ENCODE assay signal across 1 cellular context in the genomic region with DNA sequence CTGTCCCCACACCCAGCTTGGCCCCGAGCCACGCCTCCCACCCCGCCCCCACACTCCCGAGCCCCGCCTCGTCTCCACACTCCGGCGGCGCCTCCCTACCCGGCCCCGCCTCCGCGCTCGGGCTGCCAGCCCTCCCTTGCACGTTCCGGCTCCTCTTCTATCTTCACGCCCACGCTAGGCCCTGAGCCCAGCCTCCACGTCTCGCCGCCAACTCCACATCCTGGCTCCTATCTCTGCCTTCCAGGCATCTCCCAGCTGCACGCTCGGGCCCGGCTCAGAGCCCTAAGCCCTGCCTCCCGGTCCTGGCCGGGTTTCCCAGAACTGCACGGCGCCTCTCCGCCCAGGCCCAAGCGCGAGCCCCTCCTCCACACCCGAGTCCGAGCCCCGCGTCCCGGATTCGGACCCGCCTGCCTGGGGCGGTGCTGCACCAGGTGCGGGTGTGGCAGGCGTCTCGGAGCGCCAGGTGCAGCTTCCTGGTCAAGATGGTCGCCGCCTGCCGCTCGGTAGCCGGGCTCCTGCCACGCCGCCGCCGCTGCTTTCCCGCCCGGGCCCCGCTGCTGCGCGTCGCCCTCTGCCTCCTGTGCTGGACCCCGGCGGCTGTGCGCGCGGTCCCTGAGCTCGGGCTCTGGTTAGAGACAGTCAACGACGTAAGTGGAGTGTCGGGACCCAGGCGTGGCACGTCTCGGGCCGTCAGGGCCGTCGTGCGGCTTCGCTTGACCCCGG.
TF ChIP-seq lines count a peak whose summit lies in the region.

A gene with protein sequence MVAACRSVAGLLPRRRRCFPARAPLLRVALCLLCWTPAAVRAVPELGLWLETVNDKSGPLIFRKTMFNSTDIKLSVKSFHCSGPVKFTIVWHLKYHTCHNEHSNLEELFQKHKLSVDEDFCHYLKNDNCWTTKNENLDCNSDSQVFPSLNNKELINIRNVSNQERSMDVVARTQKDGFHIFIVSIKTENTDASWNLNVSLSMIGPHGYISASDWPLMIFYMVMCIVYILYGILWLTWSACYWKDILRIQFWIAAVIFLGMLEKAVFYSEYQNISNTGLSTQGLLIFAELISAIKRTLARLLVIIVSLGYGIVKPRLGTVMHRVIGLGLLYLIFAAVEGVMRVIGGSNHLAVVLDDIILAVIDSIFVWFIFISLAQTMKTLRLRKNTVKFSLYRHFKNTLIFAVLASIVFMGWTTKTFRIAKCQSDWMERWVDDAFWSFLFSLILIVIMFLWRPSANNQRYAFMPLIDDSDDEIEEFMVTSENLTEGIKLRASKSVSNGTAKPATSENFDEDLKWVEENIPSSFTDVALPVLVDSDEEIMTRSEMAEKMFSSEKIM (plus strand): TSS at position 160 of the 723 bp plus-strand sequence. CDS start 323 bp downstream, at position 483.

TF ChIP-seq in HepG2, 621 proteins besides CTCF, POLR2A, EP300 and RAD21 (continued from another document and continues in another):
- TF ChIP-seq, protein P1, sequence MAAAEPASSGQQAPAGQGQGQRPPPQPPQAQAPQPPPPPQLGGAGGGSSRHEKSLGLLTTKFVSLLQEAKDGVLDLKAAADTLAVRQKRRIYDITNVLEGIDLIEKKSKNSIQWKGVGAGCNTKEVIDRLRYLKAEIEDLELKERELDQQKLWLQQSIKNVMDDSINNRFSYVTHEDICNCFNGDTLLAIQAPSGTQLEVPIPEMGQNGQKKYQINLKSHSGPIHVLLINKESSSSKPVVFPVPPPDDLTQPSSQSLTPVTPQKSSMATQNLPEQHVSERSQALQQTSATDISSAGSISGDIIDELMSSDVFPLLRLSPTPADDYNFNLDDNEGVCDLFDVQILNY (CRISPR knock-in tag; conservative IDR thresholded peaks at IDR 0.05): 0 out of 2 replicates have a peak, but pooled peaks have one; percentile 20
- no peak for TF ChIP-seq ZNF10 (CRISPR knock-in tag; IDR thresholded peaks at IDR 0.05; ENCODE audit: borderline replicate concordance, low read depth)
- TF ChIP-seq, protein P2, sequence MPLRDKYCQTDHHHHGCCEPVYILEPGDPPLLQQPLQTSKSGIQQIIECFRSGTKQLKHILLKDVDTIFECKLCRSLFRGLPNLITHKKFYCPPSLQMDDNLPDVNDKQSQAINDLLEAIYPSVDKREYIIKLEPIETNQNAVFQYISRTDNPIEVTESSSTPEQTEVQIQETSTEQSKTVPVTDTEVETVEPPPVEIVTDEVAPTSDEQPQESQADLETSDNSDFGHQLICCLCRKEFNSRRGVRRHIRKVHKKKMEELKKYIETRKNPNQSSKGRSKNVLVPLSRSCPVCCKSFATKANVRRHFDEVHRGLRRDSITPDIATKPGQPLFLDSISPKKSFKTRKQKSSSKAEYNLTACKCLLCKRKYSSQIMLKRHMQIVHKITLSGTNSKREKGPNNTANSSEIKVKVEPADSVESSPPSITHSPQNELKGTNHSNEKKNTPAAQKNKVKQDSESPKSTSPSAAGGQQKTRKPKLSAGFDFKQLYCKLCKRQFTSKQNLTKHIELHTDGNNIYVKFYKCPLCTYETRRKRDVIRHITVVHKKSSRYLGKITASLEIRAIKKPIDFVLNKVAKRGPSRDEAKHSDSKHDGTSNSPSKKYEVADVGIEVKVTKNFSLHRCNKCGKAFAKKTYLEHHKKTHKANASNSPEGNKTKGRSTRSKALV (CRISPR knock-in tag; IDR thresholded peaks at IDR 0.05): peak; percentile 54
- no peak for TF ChIP-seq RELA (CRISPR knock-in tag; IDR thresholded peaks at IDR 0.05)
- TF ChIP-seq, protein P3, sequence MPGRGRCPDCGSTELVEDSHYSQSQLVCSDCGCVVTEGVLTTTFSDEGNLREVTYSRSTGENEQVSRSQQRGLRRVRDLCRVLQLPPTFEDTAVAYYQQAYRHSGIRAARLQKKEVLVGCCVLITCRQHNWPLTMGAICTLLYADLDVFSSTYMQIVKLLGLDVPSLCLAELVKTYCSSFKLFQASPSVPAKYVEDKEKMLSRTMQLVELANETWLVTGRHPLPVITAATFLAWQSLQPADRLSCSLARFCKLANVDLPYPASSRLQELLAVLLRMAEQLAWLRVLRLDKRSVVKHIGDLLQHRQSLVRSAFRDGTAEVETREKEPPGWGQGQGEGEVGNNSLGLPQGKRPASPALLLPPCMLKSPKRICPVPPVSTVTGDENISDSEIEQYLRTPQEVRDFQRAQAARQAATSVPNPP (CRISPR knock-in tag; IDR thresholded peaks at IDR 0.05): no peak; the same call in 1 of the 2 replicates
- TF ChIP-seq RAD51 (IDR thresholded peaks at IDR 0.05; ENCODE audit: borderline replicate concordance): no peak
- no peak for TF ChIP-seq RFX5 (IDR thresholded peaks at IDR 0.05; ENCODE audit: low read depth, low read length)
- TF ChIP-seq, protein P4, sequence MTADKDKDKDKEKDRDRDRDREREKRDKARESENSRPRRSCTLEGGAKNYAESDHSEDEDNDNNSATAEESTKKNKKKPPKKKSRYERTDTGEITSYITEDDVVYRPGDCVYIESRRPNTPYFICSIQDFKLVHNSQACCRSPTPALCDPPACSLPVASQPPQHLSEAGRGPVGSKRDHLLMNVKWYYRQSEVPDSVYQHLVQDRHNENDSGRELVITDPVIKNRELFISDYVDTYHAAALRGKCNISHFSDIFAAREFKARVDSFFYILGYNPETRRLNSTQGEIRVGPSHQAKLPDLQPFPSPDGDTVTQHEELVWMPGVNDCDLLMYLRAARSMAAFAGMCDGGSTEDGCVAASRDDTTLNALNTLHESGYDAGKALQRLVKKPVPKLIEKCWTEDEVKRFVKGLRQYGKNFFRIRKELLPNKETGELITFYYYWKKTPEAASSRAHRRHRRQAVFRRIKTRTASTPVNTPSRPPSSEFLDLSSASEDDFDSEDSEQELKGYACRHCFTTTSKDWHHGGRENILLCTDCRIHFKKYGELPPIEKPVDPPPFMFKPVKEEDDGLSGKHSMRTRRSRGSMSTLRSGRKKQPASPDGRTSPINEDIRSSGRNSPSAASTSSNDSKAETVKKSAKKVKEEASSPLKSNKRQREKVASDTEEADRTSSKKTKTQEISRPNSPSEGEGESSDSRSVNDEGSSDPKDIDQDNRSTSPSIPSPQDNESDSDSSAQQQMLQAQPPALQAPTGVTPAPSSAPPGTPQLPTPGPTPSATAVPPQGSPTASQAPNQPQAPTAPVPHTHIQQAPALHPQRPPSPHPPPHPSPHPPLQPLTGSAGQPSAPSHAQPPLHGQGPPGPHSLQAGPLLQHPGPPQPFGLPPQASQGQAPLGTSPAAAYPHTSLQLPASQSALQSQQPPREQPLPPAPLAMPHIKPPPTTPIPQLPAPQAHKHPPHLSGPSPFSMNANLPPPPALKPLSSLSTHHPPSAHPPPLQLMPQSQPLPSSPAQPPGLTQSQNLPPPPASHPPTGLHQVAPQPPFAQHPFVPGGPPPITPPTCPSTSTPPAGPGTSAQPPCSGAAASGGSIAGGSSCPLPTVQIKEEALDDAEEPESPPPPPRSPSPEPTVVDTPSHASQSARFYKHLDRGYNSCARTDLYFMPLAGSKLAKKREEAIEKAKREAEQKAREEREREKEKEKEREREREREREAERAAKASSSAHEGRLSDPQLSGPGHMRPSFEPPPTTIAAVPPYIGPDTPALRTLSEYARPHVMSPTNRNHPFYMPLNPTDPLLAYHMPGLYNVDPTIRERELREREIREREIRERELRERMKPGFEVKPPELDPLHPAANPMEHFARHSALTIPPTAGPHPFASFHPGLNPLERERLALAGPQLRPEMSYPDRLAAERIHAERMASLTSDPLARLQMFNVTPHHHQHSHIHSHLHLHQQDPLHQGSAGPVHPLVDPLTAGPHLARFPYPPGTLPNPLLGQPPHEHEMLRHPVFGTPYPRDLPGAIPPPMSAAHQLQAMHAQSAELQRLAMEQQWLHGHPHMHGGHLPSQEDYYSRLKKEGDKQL (CRISPR knock-in tag; IDR thresholded peaks at IDR 0.05; ENCODE audit: low read depth): no peak
- TF ChIP-seq NFRKB (IDR thresholded peaks at IDR 0.05): no peak
- TF ChIP-seq, protein P5, sequence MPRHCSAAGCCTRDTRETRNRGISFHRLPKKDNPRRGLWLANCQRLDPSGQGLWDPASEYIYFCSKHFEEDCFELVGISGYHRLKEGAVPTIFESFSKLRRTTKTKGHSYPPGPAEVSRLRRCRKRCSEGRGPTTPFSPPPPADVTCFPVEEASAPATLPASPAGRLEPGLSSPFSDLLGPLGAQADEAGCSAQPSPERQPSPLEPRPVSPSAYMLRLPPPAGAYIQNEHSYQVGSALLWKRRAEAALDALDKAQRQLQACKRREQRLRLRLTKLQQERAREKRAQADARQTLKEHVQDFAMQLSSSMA (CRISPR knock-in tag; IDR thresholded peaks at IDR 0.05): peak; percentile 92; the same call in 1 of the 2 replicates
- TF ChIP-seq, protein P6, sequence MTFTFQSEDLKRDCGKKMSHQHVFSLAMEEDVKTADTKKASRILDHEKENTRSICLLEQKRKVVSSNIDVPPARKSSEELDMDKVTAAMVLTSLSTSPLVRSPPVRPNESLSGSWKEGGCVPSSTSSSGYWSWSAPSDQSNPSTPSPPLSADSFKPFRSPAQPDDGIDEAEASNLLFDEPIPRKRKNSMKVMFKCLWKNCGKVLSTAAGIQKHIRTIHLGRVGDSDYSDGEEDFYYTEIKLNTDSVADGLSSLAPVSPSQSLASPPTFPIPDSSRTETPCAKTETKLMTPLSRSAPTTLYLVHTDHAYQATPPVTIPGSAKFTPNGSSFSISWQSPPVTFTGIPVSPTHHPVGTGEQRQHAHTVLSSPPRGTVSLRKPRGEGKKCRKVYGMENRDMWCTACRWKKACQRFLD (CRISPR knock-in tag; IDR thresholded peaks at IDR 0.05; ENCODE audit: borderline replicate concordance): peak; percentile 98; the same call in 1 of the 2 replicates
- TF ChIP-seq, protein P7, sequence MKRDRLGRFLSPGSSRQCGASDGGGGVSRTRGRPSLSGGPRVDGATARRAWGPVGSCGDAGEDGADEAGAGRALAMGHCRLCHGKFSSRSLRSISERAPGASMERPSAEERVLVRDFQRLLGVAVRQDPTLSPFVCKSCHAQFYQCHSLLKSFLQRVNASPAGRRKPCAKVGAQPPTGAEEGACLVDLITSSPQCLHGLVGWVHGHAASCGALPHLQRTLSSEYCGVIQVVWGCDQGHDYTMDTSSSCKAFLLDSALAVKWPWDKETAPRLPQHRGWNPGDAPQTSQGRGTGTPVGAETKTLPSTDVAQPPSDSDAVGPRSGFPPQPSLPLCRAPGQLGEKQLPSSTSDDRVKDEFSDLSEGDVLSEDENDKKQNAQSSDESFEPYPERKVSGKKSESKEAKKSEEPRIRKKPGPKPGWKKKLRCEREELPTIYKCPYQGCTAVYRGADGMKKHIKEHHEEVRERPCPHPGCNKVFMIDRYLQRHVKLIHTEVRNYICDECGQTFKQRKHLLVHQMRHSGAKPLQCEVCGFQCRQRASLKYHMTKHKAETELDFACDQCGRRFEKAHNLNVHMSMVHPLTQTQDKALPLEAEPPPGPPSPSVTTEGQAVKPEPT (CRISPR knock-in tag; IDR thresholded peaks at IDR 0.05; ENCODE audit: low read depth): peak; percentile 39; the same call in 1 of the 2 replicates
- peak; percentile 67; the same call in 1 of the 2 replicates for TF ChIP-seq TBX3 (IDR thresholded peaks at IDR 0.05; ENCODE audit: borderline replicate concordance)
- TF ChIP-seq PHF21A (CRISPR knock-in tag; IDR thresholded peaks at IDR 0.05): peak; percentile 64; the same call in 1 of the 2 replicates
- TF ChIP-seq ZNF572 (CRISPR knock-in tag; IDR thresholded peaks at IDR 0.05): 0 out of 2 replicates have a peak, but pooled peaks have one; percentile 82
- TF ChIP-seq IRF2 (CRISPR knock-in tag; IDR thresholded peaks at IDR 0.05): no peak; the same call in 1 of the 2 replicates
- 0 out of 2 replicates have a peak, but pooled peaks have one; percentile 22 for TF ChIP-seq AHR (CRISPR knock-in tag; IDR thresholded peaks at IDR 0.05)
- no peak for TF ChIP-seq MBD4 (IDR thresholded peaks at IDR 0.05; ENCODE audit: borderline replicate concordance, low read length)
- TF ChIP-seq SMARCE1 (IDR thresholded peaks at IDR 0.05; ENCODE audit: borderline replicate concordance): no peak
- TF ChIP-seq, protein P8, sequence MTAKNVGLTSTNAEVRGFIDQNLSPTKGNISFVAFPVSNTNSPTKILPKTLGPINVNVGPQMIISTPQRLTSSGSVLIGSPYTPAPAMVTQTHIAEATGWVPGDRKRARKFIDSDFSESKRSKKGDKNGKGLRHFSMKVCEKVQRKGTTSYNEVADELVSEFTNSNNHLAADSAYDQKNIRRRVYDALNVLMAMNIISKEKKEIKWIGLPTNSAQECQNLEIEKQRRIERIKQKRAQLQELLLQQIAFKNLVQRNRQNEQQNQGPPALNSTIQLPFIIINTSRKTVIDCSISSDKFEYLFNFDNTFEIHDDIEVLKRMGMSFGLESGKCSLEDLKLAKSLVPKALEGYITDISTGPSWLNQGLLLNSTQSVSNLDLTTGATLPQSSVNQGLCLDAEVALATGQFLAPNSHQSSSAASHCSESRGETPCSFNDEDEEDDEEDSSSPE (CRISPR knock-in tag; IDR thresholded peaks at IDR 0.05): peak; percentile 56; the same call in 1 of the 2 replicates
- TF ChIP-seq, protein P9, sequence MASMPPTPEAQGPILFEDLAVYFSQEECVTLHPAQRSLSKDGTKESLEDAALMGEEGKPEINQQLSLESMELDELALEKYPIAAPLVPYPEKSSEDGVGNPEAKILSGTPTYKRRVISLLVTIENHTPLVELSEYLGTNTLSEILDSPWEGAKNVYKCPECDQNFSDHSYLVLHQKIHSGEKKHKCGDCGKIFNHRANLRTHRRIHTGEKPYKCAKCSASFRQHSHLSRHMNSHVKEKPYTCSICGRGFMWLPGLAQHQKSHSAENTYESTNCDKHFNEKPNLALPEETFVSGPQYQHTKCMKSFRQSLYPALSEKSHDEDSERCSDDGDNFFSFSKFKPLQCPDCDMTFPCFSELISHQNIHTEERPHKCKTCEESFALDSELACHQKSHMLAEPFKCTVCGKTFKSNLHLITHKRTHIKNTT (CRISPR knock-in tag; IDR thresholded peaks at IDR 0.05): no peak
- peak; percentile 98; the same call in 1 of the 2 replicates for TF ChIP-seq ZNF790 (CRISPR knock-in tag; IDR thresholded peaks at IDR 0.05; ENCODE audit: borderline replicate concordance)
- TF ChIP-seq JUNB (CRISPR knock-in tag; IDR thresholded peaks at IDR 0.05; ENCODE audit: borderline replicate concordance): 0 out of 2 replicates have a peak, but pooled peaks have one; percentile 48
- no peak for TF ChIP-seq TBL1XR1 (IDR thresholded peaks at IDR 0.05; ENCODE audit: borderline replicate concordance, low read length, partially characterized antibody)
- no peak for TF ChIP-seq ZNF75D (CRISPR knock-in tag; IDR thresholded peaks at IDR 0.05; ENCODE audit: borderline replicate concordance)
- TF ChIP-seq, protein P10, sequence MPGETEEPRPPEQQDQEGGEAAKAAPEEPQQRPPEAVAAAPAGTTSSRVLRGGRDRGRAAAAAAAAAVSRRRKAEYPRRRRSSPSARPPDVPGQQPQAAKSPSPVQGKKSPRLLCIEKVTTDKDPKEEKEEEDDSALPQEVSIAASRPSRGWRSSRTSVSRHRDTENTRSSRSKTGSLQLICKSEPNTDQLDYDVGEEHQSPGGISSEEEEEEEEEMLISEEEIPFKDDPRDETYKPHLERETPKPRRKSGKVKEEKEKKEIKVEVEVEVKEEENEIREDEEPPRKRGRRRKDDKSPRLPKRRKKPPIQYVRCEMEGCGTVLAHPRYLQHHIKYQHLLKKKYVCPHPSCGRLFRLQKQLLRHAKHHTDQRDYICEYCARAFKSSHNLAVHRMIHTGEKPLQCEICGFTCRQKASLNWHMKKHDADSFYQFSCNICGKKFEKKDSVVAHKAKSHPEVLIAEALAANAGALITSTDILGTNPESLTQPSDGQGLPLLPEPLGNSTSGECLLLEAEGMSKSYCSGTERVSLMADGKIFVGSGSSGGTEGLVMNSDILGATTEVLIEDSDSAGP (CRISPR knock-in tag; IDR thresholded peaks at IDR 0.05; ENCODE audit: borderline replicate concordance): peak; percentile 94; the same call in 1 of the 2 replicates
- peak; percentile 30; the same call in 1 of the 2 replicates for TF ChIP-seq FOSL2 (CRISPR knock-in tag; IDR thresholded peaks at IDR 0.05)
